8 cellular contexts compared by ENCODE assay signal in the genomic region with DNA sequence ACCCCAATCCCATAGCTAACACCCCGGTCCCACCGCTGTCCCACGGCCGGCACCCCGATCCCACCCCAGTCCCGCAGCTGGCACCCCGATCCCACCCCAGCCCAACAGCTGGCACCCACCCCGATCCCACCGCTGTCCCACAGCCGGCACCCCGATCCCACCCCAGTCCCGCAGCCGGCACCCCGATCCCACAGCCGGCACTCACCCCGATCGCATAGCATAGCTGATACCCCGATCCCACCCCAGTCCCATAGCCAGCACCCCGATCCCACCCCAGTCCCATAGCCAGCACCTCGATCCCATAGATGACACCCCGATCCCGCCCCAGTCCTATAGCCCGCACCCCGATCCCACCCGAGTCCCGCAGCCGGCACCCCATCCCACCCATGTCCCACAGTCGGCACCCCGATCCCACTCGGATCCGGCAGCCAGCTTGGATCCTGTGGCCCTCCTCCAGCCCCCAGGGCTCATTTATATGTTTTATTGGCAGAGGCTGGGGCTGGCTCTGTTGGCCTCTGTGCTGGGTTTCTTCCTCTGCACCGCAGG. TPM values are rescaled to one million over a fixed set of nuclear protein-coding genes. Genes with fewer than 3 reads are reported as not detected.
DNase-seq lines count a peak whose midpoint lies in the region; ATAC-seq and TF ChIP-seq lines count a peak whose summit lies in the region.

No MANE protein-coding gene starts in this region.

- no peak for DNase-seq in Peyer's patch
- no peak for DNase-seq in epithelial cell of prostate (ENCODE audit: low read depth, low spot score)
- no peak for DNase-seq in kidney glomerular epithelial cell (lab: John Stamatoyannopoulos, UW)
- no peak for DNase-seq in NCI-H187 treated with DMSO at 0.1 percent for 48 hours (lab: John Stamatoyannopoulos, UW)

- H3K9me2 ChIP-seq in neural cell (ENCODE audit: insufficient read depth, low read length): no peaks in the 10 kb centered on the region

- TF ChIP-seq EP300 in neural cell (conservative IDR thresholded peaks at IDR 0.05; ENCODE audit: poor library complexity, severe bottlenecking): no peak

- H3K36me3 ChIP-seq in Peyer's patch (no peaks in the 10 kb centered on the region), neural cell (ENCODE audit: insufficient read depth, low read length) (no peaks in the 10 kb centered on the region)

- ATAC-seq in HG02885 (IDR thresholded peaks at IDR 0.05; ENCODE audit: poor library complexity, unreplicated experiment) (no peak), HG03457 (IDR thresholded peaks at IDR 0.05; ENCODE audit: unreplicated experiment) (no peak)

- H3K27ac ChIP-seq in C4-2B (peak overlapping the region; percentile 99), Peyer's patch (peak overlapping the region; percentile 96 to 99 (median 98)), epithelial cell of prostate (peak overlapping the region; percentile 88), neural cell (ENCODE audit: low read length) (peak overlapping the region; percentile 87)

- H3K4me2 ChIP-seq in neural cell (ENCODE audit: low read length): peak overlapping the region; percentile 60

- no peaks in the 10 kb centered on the region for H3K27me3 ChIP-seq in Peyer's patch
- H3K27me3 ChIP-seq in neural cell (ENCODE audit: insufficient read depth, low read depth, low read length): no peaks in the 10 kb centered on the region

- no peak for TF ChIP-seq POLR2A in Peyer's patch (IDR thresholded peaks at IDR 0.05)

- H3K9me3 ChIP-seq in Peyer's patch (no peaks in the 10 kb centered on the region), neural cell (ENCODE audit: low read length) (no peaks in the 10 kb centered on the region)

- TF ChIP-seq CTCF in C4-2B (conservative IDR thresholded peaks at IDR 0.05): no peak
- no peak for TF ChIP-seq CTCF in Peyer's patch (IDR thresholded peaks at IDR 0.05)
- no peak for TF ChIP-seq CTCF in neural cell (IDR thresholded peaks at IDR 0.05; ENCODE audit: poor library complexity, severe bottlenecking)

- no peaks in the 10 kb centered on the region for H4K20me1 ChIP-seq in neural cell (ENCODE audit: insufficient read depth)

- peaks cover 0 to 17% (median 3%) of the 10 kb centered on the region in 4 donors for H3K4me1 ChIP-seq in Peyer's patch

- H3K4me3 ChIP-seq in Peyer's patch (peak overlapping the region; percentile 92 to 100 (median 98)), neural cell (ENCODE audit: low read length) (peak overlapping the region; percentile 100)

- no peak for TF ChIP-seq RAD21 in neural cell (conservative IDR thresholded peaks at IDR 0.05)

- peaks cover 23% of the 10 kb centered on the region for H3K79me2 ChIP-seq in neural cell (replicated peaks; ENCODE audit: insufficient read depth, low read length)

- peak overlapping the region; percentile 95 for H3K9ac ChIP-seq in neural cell (ENCODE audit: low read length)

- H3F3A ChIP-seq in neural cell (ENCODE audit: insufficient read depth, low read length, poor library complexity, severe bottlenecking): no peaks in the 10 kb centered on the region

- no peak overlapping the region for H2AFZ ChIP-seq in neural cell (ENCODE audit: low read depth, low read length)

TF ChIP-seq in neural cell, 6 proteins besides CTCF, POLR2A, EP300 and RAD21:
- TF ChIP-seq POLR2AphosphoS5 (IDR thresholded peaks at IDR 0.05) (no peak), SMC3 (conservative IDR thresholded peaks at IDR 0.05; ENCODE audit: poor library complexity) (no peak), EZH2 (IDR thresholded peaks at IDR 0.05; ENCODE audit: borderline replicate concordance, insufficient read depth, low read length, poor library complexity, severe bottlenecking) (no peak), MXI1 (conservative IDR thresholded peaks at IDR 0.05; ENCODE audit: poor library complexity, severe bottlenecking) (no peak), TAF1 (IDR thresholded peaks at IDR 0.05; ENCODE audit: low read depth) (no peak)
- TF ChIP-seq, protein P1, sequence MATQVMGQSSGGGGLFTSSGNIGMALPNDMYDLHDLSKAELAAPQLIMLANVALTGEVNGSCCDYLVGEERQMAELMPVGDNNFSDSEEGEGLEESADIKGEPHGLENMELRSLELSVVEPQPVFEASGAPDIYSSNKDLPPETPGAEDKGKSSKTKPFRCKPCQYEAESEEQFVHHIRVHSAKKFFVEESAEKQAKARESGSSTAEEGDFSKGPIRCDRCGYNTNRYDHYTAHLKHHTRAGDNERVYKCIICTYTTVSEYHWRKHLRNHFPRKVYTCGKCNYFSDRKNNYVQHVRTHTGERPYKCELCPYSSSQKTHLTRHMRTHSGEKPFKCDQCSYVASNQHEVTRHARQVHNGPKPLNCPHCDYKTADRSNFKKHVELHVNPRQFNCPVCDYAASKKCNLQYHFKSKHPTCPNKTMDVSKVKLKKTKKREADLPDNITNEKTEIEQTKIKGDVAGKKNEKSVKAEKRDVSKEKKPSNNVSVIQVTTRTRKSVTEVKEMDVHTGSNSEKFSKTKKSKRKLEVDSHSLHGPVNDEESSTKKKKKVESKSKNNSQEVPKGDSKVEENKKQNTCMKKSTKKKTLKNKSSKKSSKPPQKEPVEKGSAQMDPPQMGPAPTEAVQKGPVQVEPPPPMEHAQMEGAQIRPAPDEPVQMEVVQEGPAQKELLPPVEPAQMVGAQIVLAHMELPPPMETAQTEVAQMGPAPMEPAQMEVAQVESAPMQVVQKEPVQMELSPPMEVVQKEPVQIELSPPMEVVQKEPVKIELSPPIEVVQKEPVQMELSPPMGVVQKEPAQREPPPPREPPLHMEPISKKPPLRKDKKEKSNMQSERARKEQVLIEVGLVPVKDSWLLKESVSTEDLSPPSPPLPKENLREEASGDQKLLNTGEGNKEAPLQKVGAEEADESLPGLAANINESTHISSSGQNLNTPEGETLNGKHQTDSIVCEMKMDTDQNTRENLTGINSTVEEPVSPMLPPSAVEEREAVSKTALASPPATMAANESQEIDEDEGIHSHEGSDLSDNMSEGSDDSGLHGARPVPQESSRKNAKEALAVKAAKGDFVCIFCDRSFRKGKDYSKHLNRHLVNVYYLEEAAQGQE (IDR thresholded peaks at IDR 0.05; ENCODE audit: borderline replicate concordance): no peak

RNA-seq across cellular contexts. Expression of a gene that starts 0.9 kb away (rescaled TPM):
- 10 to 100 TPM; 13.8 to 24.5 (median 17.1) TPM for total RNA-seq in Peyer's patch
- 13.7 and 14.1 TPM in 2 replicates for polyA plus RNA-seq in neural cell
- polyA minus RNA-seq in neural cell: 16.0 and 17.8 TPM in 2 replicates

RNA-seq across cellular contexts. Expression of a gene that starts 25.5 kb away (rescaled TPM):
- 10 to 100 TPM in 1 of 4 donors, 1 to 10 TPM in 3; 3.4 to 23.1 (median 5.6) TPM for total RNA-seq in Peyer's patch
- 268 and 322 TPM in 2 replicates for polyA plus RNA-seq in neural cell
- polyA minus RNA-seq in neural cell: 161 and 172 TPM in 2 replicates

RNA-seq across cellular contexts. Expression of a gene that starts 30.3 kb away (rescaled TPM):
- 10 to 100 TPM; 25.6 to 61.1 (median 30.2) TPM for total RNA-seq in Peyer's patch
- 29.2 and 31.9 TPM in 2 replicates for polyA plus RNA-seq in neural cell
- 10.7 and 17.8 TPM in 2 replicates for polyA minus RNA-seq in neural cell

RNA-seq across cellular contexts. Expression of a gene that starts 53.7 kb away (rescaled TPM):
- 10 to 100 TPM; 32.2 to 42.0 (median 38.4) TPM for total RNA-seq in Peyer's patch
- 0.40 and 1.3 TPM in 2 replicates for polyA plus RNA-seq in neural cell
- polyA minus RNA-seq in neural cell: 2.9 and 3.7 TPM in 2 replicates
